In genomic region chr9:76591256-76591950, GRCh38 we compare ENCODE assay signal across 17 cellular contexts.
DNase-seq lines count a peak whose midpoint lies in the region; ATAC-seq and TF ChIP-seq lines count a peak whose summit lies in the region.
"Had no signal": no experiment of that assay in that cellular context is flagged by ENCODE, and none has a peak within 500 bp of the region (broad histone marks: within the 10 kb centered on the region; RNA-seq: fewer than 3 reads in every experiment).

No MANE protein-coding gene starts in this region.

- H3K4ac ChIP-seq in IMR-90 (ENCODE audit: low read depth, low read length), result no peak overlapping the region

- H3K79me1 ChIP-seq in IMR-90 (ENCODE audit: low read depth in 1 of 2, low read length in 2 of 2), result no peaks in the 10 kb centered on the region

- H3K14ac ChIP-seq in IMR-90 (replicated peaks; ENCODE audit: low read depth, low read length), result no peak overlapping the region

- H2AK9ac ChIP-seq in IMR-90 (replicated peaks; ENCODE audit: low read depth, low read length, poor library complexity), result no peak overlapping the region

- no peak overlapping the region for H3K27ac ChIP-seq in IMR-90 (ENCODE audit: insufficient read depth, low read length)
- H3K27ac ChIP-seq in iPS-20b (ENCODE audit: low read length), result peak overlapping the region; percentile 83
- H3K27ac ChIP-seq: prostate gland, VCaP had no signal

- no peak overlapping the region for H2BK20ac ChIP-seq in IMR-90 (ENCODE audit: low read depth, low read length)

- DNase-seq in AG20443 (ENCODE audit: low spot score) (peak; percentile 23), IMR-90 (peak; percentile 6), amniotic epithelial cell (ENCODE audit: low read depth) (peak; percentile 97), NCI-H526 treated with DMSO at 0.1 percent for 48 hours (lab: John Stamatoyannopoulos, UW) (no peak), NCI-H187 treated with DMSO at 0.1 percent for 48 hours (lab: John Stamatoyannopoulos, UW) (no peak)
- no peak for DNase-seq in stimulated activated CD4-positive, alpha-beta T cell treated with anti-CD3 and anti-CD28 coated beads, Interleukin-1b, Interleukin-23, amount 100 ng/mL, for 48 hours
- DNase-seq: anterior cingulate cortex; hypothalamus; left colon; NCI-H1694 treated with DMSO at 0.1 percent for 48 hours; NCI-H510A; PC-3; stimulated activated CD4-positive, alpha-beta T cell treated with anti-CD3 and anti-CD28 coated beads, Interleukin-15, amount 100 ng/mL, for 24 hours had no signal

- POLR2A ChIA-PET in IMR-90 (lab: Charles Lee; ENCODE audit: unreplicated experiment), result no interaction called here

- no peak overlapping the region for H3K56ac ChIP-seq in IMR-90 (ENCODE audit: extremely low read depth, insufficient read depth, low read length)

- ATAC-seq in IMR-90 (ENCODE audit: low read depth) (no peak; the same call in 1 of the 2 replicates), GM19328 (IDR thresholded peaks at IDR 0.05; ENCODE audit: unreplicated experiment) (no peak)
- ATAC-seq: left colon, PC-3 had no signal

- no peak overlapping the region for H3K4me2 ChIP-seq in IMR-90 (ENCODE audit: low read depth, low read length)

- no peak overlapping the region for H2AFZ ChIP-seq in IMR-90 (replicated peaks; ENCODE audit: low read length, poor library complexity)

- H2BK120ac ChIP-seq in IMR-90 (ENCODE audit: low read depth, low read length), result no peak overlapping the region

- in situ Hi-C loops in IMR-90 (cut with MboI; ENCODE audit: low sequenced_read_pairs), result no loop called here

- no peak overlapping the region for H2AK5ac ChIP-seq in IMR-90 (ENCODE audit: low read depth, low read length)

- no peak for TF ChIP-seq RAD21 in IMR-90 (IDR thresholded peaks at IDR 0.05; ENCODE audit: low read length)

- intact Hi-C loops in IMR-90 (cut with micrococcal nuclease), result no loop called here

- H3K27me3 ChIP-seq in IMR-90 (ENCODE audit: control insufficient read depth, insufficient read depth, low read length) (peaks cover 3% of the 10 kb centered on the region), iPS-20b (ENCODE audit: insufficient read depth, low read length) (no peaks in the 10 kb centered on the region; the same call in 1 of the 2 replicates)

- BruUV-seq in IMR-90 (replicated peaks; lab: Mats Ljungman, UMichigan), result no TSS peak

- no peak overlapping the region for H2BK15ac ChIP-seq in IMR-90 (ENCODE audit: low read depth, low read length)

- H4K20me1 ChIP-seq in IMR-90 (ENCODE audit: insufficient read depth, low read length), result no peaks in the 10 kb centered on the region

- H4K8ac ChIP-seq in IMR-90 (ENCODE audit: low read depth in 2 of 2, low read length in 2 of 2), result no peak overlapping the region

- no peak overlapping the region for H3K23ac ChIP-seq in IMR-90 (ENCODE audit: low read depth, low read length)

- dilution Hi-C loops in IMR-90 (cut with HindIII; ENCODE audit: low sequenced_read_pairs, unreplicated experiment), result no loop called here

- H3K9me3 ChIP-seq in IMR-90 (ENCODE audit: control insufficient read depth, insufficient read depth, low read length), result no peaks in the 10 kb centered on the region
- H3K9me3 ChIP-seq in iPS-20b (ENCODE audit: insufficient read depth, low read depth, low read length), result no peaks in the 10 kb centered on the region
- H3K9me3 ChIP-seq: prostate gland had no signal

- TF ChIP-seq POLR2A in IMR-90 (IDR thresholded peaks at IDR 0.05; ENCODE audit: low read depth, low read length), result no peak

- H3K4me1 ChIP-seq in IMR-90 (ENCODE audit: control insufficient read depth, insufficient read depth, low read length) (no peaks in the 10 kb centered on the region), iPS-20b (ENCODE audit: insufficient read depth, low read length) (peaks cover 29% of the 10 kb centered on the region)

- H3K4me3 ChIP-seq in IMR-90 (ENCODE audit: insufficient read depth, low read depth, low read length) (no peak overlapping the region), iPS-20b (ENCODE audit: low read length) (peak overlapping the region; percentile 56; the same call in 1 of the 2 replicates)
- H3K4me3 ChIP-seq: prostate gland had no signal

- no CpG with 5 or more reads among the region's 4 CpGs for whole genome bisulfite sequencing in IMR-90 (ENCODE audit: extremely low coverage in 2 of 2, insufficient read length in 1 of 2), 2 experiments

- H3K18ac ChIP-seq in IMR-90 (ENCODE audit: low read depth, low read length), result no peak overlapping the region

- H3K9ac ChIP-seq in IMR-90 (ENCODE audit: low read depth, low read length), result no peak overlapping the region
- peak overlapping the region; percentile 61; the same call in 1 of the 2 replicates for H3K9ac ChIP-seq in iPS-20b (ENCODE audit: low read depth, low read length)

- H4K5ac ChIP-seq in IMR-90 (ENCODE audit: low read depth, low read length), result no peak overlapping the region

- no peak overlapping the region for H4K91ac ChIP-seq in IMR-90 (ENCODE audit: insufficient read depth, low read depth, low read length)

- no peaks in the 10 kb centered on the region for H3K9me1 ChIP-seq in IMR-90 (ENCODE audit: insufficient read depth, low read length)

- H3K36me3 ChIP-seq in IMR-90 (ENCODE audit: control insufficient read depth, insufficient read depth, low read length), result no peaks in the 10 kb centered on the region
- H3K36me3 ChIP-seq in iPS-20b (ENCODE audit: insufficient read depth, low read depth, low read length), result no peaks in the 10 kb centered on the region
- H3K36me3 ChIP-seq: prostate gland had no signal

- no peak for TF ChIP-seq CTCF in IMR-90 (conservative IDR thresholded peaks at IDR 0.05; ENCODE audit: low read depth, low read length)

- CTCF ChIA-PET in IMR-90 (lab: Yijun Ruan, JAX), result interaction anchor here (0.8 to 0.9 kb wide), 2 partner anchors 15 to 369 kb away, joined by 3 read pairs; no protein-coding TSS in a partner anchor

- no peak overlapping the region for H2BK5ac ChIP-seq in IMR-90 (ENCODE audit: low read depth, low read length, poor library complexity, severe bottlenecking)

TF ChIP-seq in IMR-90, 13 proteins besides CTCF, POLR2A, EP300 and RAD21:
- TF ChIP-seq CEBPB (IDR thresholded peaks at IDR 0.05; ENCODE audit: low read depth, low read length) (peak; percentile 44), MAFK (IDR thresholded peaks at IDR 0.05; ENCODE audit: low read depth, low read length) (no peak)
TF ChIP-seq in IMR-90: peak in this region for 1.

Comparison
In these comparisons a context has a peak if more than half of its experiments do, and no peak if none do; other contexts are left out.
1. DNase-seq: peak in AG20443 (single experiment), IMR-90 (single experiment) and amniotic epithelial cell (single experiment); none in NCI-H526 treated with DMSO at 0.1 percent for 48 hours (single experiment), stimulated activated CD4-positive, alpha-beta T cell treated with anti-CD3 and anti-CD28 coated beads, Interleukin-1b, Interleukin-23, amount 100 ng/mL, for 48 hours (single experiment) and NCI-H187 treated with DMSO at 0.1 percent for 48 hours (single experiment).